In genomic region chr1:41169799-41170180, GRCh38 we compare ENCODE assay signal across 1 cellular context.
TF ChIP-seq lines count a peak whose summit lies in the region.

No MANE protein-coding gene starts in this region.

TF ChIP-seq in HepG2, 621 proteins besides CTCF, POLR2A, EP300 and RAD21 (continued from another document):
- no peak for TF ChIP-seq ZFP91 (CRISPR knock-in tag; IDR thresholded peaks at IDR 0.05; ENCODE audit: borderline replicate concordance)
- no peak for TF ChIP-seq HDAC6 (IDR thresholded peaks at IDR 0.05; ENCODE audit: low read depth, low read length)
- no peak for TF ChIP-seq TBP (CRISPR knock-in tag; IDR thresholded peaks at IDR 0.05)
- no peak for TF ChIP-seq FUBP1 (CRISPR knock-in tag; IDR thresholded peaks at IDR 0.05; ENCODE audit: borderline replicate concordance)
- TF ChIP-seq ZNF737 (CRISPR knock-in tag; IDR thresholded peaks at IDR 0.05; ENCODE audit: borderline replicate concordance) = no peak
- no peak for TF ChIP-seq ZSCAN5A (CRISPR knock-in tag; IDR thresholded peaks at IDR 0.05; ENCODE audit: borderline replicate concordance)
- TF ChIP-seq ESRRA (CRISPR knock-in tag; IDR thresholded peaks at IDR 0.05; ENCODE audit: low read depth) = no peak
- no peak for TF ChIP-seq ATF4 (CRISPR knock-in tag; IDR thresholded peaks at IDR 0.05)
- TF ChIP-seq ZNF773 (CRISPR knock-in tag; IDR thresholded peaks at IDR 0.05; ENCODE audit: borderline replicate concordance) = no peak
- no peak for TF ChIP-seq GTF3A (CRISPR knock-in tag; conservative IDR thresholded peaks at IDR 0.05)
- TF ChIP-seq TBL1XR1 (IDR thresholded peaks at IDR 0.05; ENCODE audit: borderline replicate concordance, low read length, partially characterized antibody) = no peak
- TF ChIP-seq ARID2 (CRISPR knock-in tag; IDR thresholded peaks at IDR 0.05; ENCODE audit: borderline replicate concordance) = no peak
- no peak for TF ChIP-seq CBX1 (IDR thresholded peaks at IDR 0.05; ENCODE audit: low read depth)
- no peak for TF ChIP-seq KDM4B (CRISPR knock-in tag; IDR thresholded peaks at IDR 0.05)
